17 cellular contexts compared by ENCODE assay signal in genomic region chr10:123509338-123509737, GRCh38.
DNase-seq lines count a peak whose midpoint lies in the region; TF ChIP-seq lines count a peak whose summit lies in the region.
"Had no signal": no experiment of that assay in that cellular context is flagged by ENCODE, and none has a peak within 500 bp of the region (broad histone marks: within the 10 kb centered on the region; RNA-seq: fewer than 3 reads in every experiment).

No MANE protein-coding gene starts in this region.

- H3K9me3 Mint-ChIP-seq in neural crest cell (no peaks in the 10 kb centered on the region), nephron progenitor cell (peaks cover 15% of the 10 kb centered on the region)
- H3K9me3 Mint-ChIP-seq: CD4-positive, alpha-beta memory T cell; H9 had no signal

- H3K27ac ChIP-seq in coronary artery (no peak overlapping the region), WERI-Rb-1 (no peak overlapping the region)
- H3K27ac ChIP-seq: 22Rv1, GM23248 had no signal

- no peaks in the 10 kb centered on the region for H3K27me3 ChIP-seq in WERI-Rb-1 (ENCODE audit: insufficient read depth, low read depth, severe bottlenecking)

- no peaks in the 10 kb centered on the region for H3K9me3 ChIP-seq in WERI-Rb-1 (ENCODE audit: severe bottlenecking)
- H3K9me3 ChIP-seq: BE2C had no signal

- TF ChIP-seq CTCF in coronary artery (IDR thresholded peaks at IDR 0.05) (no peak), neural crest cell (conservative IDR thresholded peaks at IDR 0.05) (no peak), WERI-Rb-1 (IDR thresholded peaks at IDR 0.05; ENCODE audit: low read depth, low read length) (no peak), nephron progenitor cell (IDR thresholded peaks at IDR 0.05) (no peak)

- H3K4me3 ChIP-seq in coronary artery: no peak overlapping the region
- no peak overlapping the region for H3K4me3 ChIP-seq in WERI-Rb-1 (ENCODE audit: low read depth, low read length)
- H3K4me3 ChIP-seq: GM23248 had no signal

- no peaks in the 10 kb centered on the region for H3K36me3 Mint-ChIP-seq in neural crest cell (ENCODE audit: low read depth)
- H3K36me3 Mint-ChIP-seq in nephron progenitor cell (ENCODE audit: low read depth): no peaks in the 10 kb centered on the region
- H3K36me3 Mint-ChIP-seq: CD4-positive, alpha-beta memory T cell had no signal

- H3K4me1 Mint-ChIP-seq in neural crest cell: peaks cover 13% of the 10 kb centered on the region
- peaks cover 20% of the 10 kb centered on the region for H3K4me1 Mint-ChIP-seq in nephron progenitor cell
- H3K4me1 Mint-ChIP-seq: CD4-positive, alpha-beta memory T cell had no signal

- H3K27ac Mint-ChIP-seq in neural crest cell (ENCODE audit: unreplicated experiment): peak overlapping the region; percentile 52
- no peak overlapping the region for H3K27ac Mint-ChIP-seq in nephron progenitor cell
- H3K27ac Mint-ChIP-seq: H9 had no signal

- DNase-seq in activated effector memory CD4-positive, alpha-beta T cell treated with anti-CD3 and anti-CD28 coated beads, Interleukin-2, amount 50 U/mL, for 16 hours: peak; percentile 9
- no peak for DNase-seq in activated effector memory CD4-positive, alpha-beta T cell treated with Interleukin-2 at 50 U/mL for 16 hours
- DNase-seq in coronary artery (ENCODE audit: low spot score): peak; percentile 49
- DNase-seq in neural crest cell (ENCODE audit: low read depth, low spot score): no peak
- DNase-seq in WERI-Rb-1: no peak
- DNase-seq in nephron progenitor cell: no peak
- DNase-seq: BE2C; C1 segment of cervical spinal cord; Calu3; CD4-positive, alpha-beta memory T cell; COR-L47; DMS53; DMS79 treated with DMSO at 0.1 percent for 48 hours; GF-D8; GM23248; H9 had no signal

- H3K36me3 ChIP-seq in WERI-Rb-1: no peaks in the 10 kb centered on the region
- H3K36me3 ChIP-seq: BE2C had no signal

- H3K4me3 Mint-ChIP-seq in neural crest cell (no peak overlapping the region), nephron progenitor cell (no peak overlapping the region)
- H3K4me3 Mint-ChIP-seq: CD4-positive, alpha-beta memory T cell; H9 had no signal

- peaks cover 3% of the 10 kb centered on the region for H3K27me3 Mint-ChIP-seq in neural crest cell (ENCODE audit: low read depth)
- peaks cover 32% of the 10 kb centered on the region for H3K27me3 Mint-ChIP-seq in nephron progenitor cell (ENCODE audit: low read depth, poor library complexity)

Comparison
In these comparisons a context has a peak if more than half of its experiments do, and no peak if none do; other contexts are left out.
1. DNase-seq: peak in activated effector memory CD4-positive, alpha-beta T cell treated with anti-CD3 and anti-CD28 coated beads, Interleukin-2, amount 50 U/mL, for 16 hours (single experiment) and coronary artery (single experiment); none in activated effector memory CD4-positive, alpha-beta T cell treated with Interleukin-2 at 50 U/mL for 16 hours (single experiment), neural crest cell (single experiment), WERI-Rb-1 (single experiment) and nephron progenitor cell (single experiment).